2 cellular contexts compared by ENCODE assay signal in genomic region chr12:101940400-101940950, GRCh38.
TF ChIP-seq lines count a peak whose summit lies in the region.

No MANE protein-coding gene starts in this region.

TF ChIP-seq in SK-N-SH, 30 proteins besides CTCF, POLR2A, EP300 and RAD21 (continued from another document):
- no peak for TF ChIP-seq FOXJ3 (CRISPR knock-in tag; IDR thresholded peaks at IDR 0.05)
- no peak for TF ChIP-seq MEF2A (IDR thresholded peaks at IDR 0.05; ENCODE audit: borderline replicate concordance, low read depth)
- TF ChIP-seq REST (IDR thresholded peaks at IDR 0.05; ENCODE audit: low read depth, low read length): no peak
- TF ChIP-seq GABPA (IDR thresholded peaks at IDR 0.05; ENCODE audit: low read depth): no peak

TF ChIP-seq in SK-N-SH treated with all-trans-retinoic acid at 6 μM for 48 hours, 23 proteins besides CTCF, POLR2A, EP300 and RAD21 (continued from another document):
- TF ChIP-seq SNAI2 (CRISPR knock-in tag; IDR thresholded peaks at IDR 0.05): no peak
- TF ChIP-seq OSR1 (CRISPR knock-in tag; IDR thresholded peaks at IDR 0.05): no peak
- no peak for TF ChIP-seq BACH2 (CRISPR knock-in tag; IDR thresholded peaks at IDR 0.05; ENCODE audit: borderline replicate concordance)
